29 cellular contexts compared by ENCODE assay signal in the genomic region with DNA sequence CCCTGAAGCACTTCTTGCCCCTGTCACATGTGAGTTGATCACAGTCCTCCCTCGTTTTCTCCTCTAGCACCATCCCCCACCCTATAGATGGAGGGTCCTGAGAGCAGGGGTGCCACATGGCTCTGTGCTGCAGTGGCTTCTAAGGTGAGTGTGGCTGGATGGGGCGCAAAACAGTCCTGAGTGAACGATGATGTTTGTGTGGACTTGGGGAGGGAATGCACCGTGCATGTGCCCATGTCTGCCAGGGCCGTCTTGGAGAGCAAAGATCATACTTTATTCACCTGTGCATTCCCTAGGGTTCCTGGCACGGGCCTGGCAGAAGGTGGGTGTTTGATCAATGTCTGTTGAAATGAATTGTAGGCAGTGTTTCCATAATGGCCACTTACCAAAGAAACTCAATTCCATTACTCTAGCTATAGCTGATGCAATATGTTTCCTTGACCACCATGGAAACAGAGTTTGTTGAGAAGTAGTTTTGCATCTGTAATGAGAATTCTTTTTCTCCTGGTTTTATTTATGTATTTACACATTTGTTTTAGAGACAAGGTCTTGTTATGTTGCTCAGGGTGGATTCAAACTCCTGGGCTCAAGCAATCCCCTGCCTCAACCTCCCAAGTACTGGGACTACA. TPM values are rescaled to one million over a fixed set of nuclear protein-coding genes. Genes with fewer than 3 reads are reported as not detected.
A peak's percentile ranks its signal among the peaks of the same experiment; 100 is the strongest.
DNase-seq lines count a peak whose midpoint lies in the region; ATAC-seq, FAIRE-seq and TF ChIP-seq lines count a peak whose summit lies in the region.
"Had no signal": no experiment of that assay in that cellular context is flagged by ENCODE, and none has a peak within 500 bp of the region (broad histone marks: within the 10 kb centered on the region; RNA-seq: fewer than 3 reads in every experiment).

No MANE protein-coding gene starts in this region.

- CTCF ChIA-PET in GM12878 (lab: Yijun Ruan, JAX): interaction anchor here (1.3 kb wide), 2 partner anchors 78 to 101 kb away, joined by 3 read pairs; no protein-coding TSS in a partner anchor
- CTCF ChIA-PET in activated CD4-positive, alpha-beta memory T cell treated with anti-CD3 and anti-CD28 coated beads, Interleukin-2, amount 10 ng/mL, durations not matched to agents 7 days and 5 days (lab: Charles Lee): no interaction called here

- intact Hi-C loops in heart right ventricle (cut with DNase I) (no loop called here), Right ventricle myocardium inferior (cut with DNase I) (no loop called here), GM12878 (cut with micrococcal nuclease; ENCODE audit: unreplicated experiment) (loop anchor here (10.0 kb wide), 1 partner anchor 324 kb away; a partner anchor contains a TSS), right cardiac atrium (cut with DNase I) (no loop called here)

- no peak overlapping the region for H2AFZ ChIP-seq in GM12878 (ENCODE audit: control insufficient read depth, low read depth, low read length)

- peaks cover 44 to 68% of the 10 kb centered on the region in 2 donors for H3K4me1 Mint-ChIP-seq in stimulated activated naive B cell treated with anti-CD40 and anti-IgM and Interleukin-4, amounts not matched to agents 10 μg/mL and 1 μg/mL and 100 μg/mL, for 72 hours
- H3K4me1 Mint-ChIP-seq in activated CD4-positive, alpha-beta memory T cell treated with anti-CD3 and anti-CD28 coated beads, Interleukin-2, amount 10 ng/mL, durations not matched to agents 7 days and 5 days: peaks cover 3% of the 10 kb centered on the region

- H3K79me2 ChIP-seq in GM12878 (ENCODE audit: control insufficient read depth, insufficient read depth, low read length): peaks cover 85% of the 10 kb centered on the region

- in situ Hi-C loops in GM12878 (cut with MboI): no loop called here

- TF ChIP-seq CTCF in heart right ventricle (IDR thresholded peaks at IDR 0.05): no peak
- no peak for TF ChIP-seq CTCF in GM12878 (IDR thresholded peaks at IDR 0.05 in 2 of 3, conservative IDR thresholded peaks at IDR 0.05 in 1 of 3; ENCODE audit: control insufficient read depth in 2 of 3, extremely low read depth in 1 of 3, insufficient read depth in 1 of 3, low read depth in 3 of 3, low read length in 3 of 3)

- FAIRE-seq in GM12878 (lab: Jason Lieb, UNC): no peak
- FAIRE-seq: H54, RCC 7860, TTC549 had no signal

- no peaks in the 10 kb centered on the region for H3K27me3 Mint-ChIP-seq in stimulated activated naive B cell treated with anti-CD40 and anti-IgM and Interleukin-4, amounts not matched to agents 10 μg/mL and 1 μg/mL and 100 μg/mL, for 72 hours
- peaks cover 28% of the 10 kb centered on the region for H3K27me3 Mint-ChIP-seq in activated CD4-positive, alpha-beta memory T cell treated with anti-CD3 and anti-CD28 coated beads, Interleukin-2, amount 10 ng/mL, durations not matched to agents 7 days and 5 days
- H3K27me3 Mint-ChIP-seq: memory B cell had no signal

- peak overlapping the region; percentile 71 for H3K4me2 ChIP-seq in GM12878 (ENCODE audit: control insufficient read depth, insufficient read depth)

- WGBS in heart right ventricle, 2 donors: 93% methylated on average over 6 of the region's 6 CpGs
- 89% methylated on average over 6 of the region's 6 CpGs for WGBS in GM12878 (ENCODE audit: insufficient coverage, insufficient replicate concordance, low lambda C conversion rate, missing lambda C conversion rate)
- 90% methylated on average over 6 of the region's 6 CpGs for WGBS in right cardiac atrium

- H4K20me1 ChIP-seq in GM12878 (ENCODE audit: control insufficient read depth, insufficient read depth): no peaks in the 10 kb centered on the region

- TF ChIP-seq RAD21 in GM12878 (IDR thresholded peaks at IDR 0.05; ENCODE audit: insufficient read depth, low read depth, low read length): no peak

- H3K4me3 ChIP-seq in heart right ventricle: no peak overlapping the region
- peak overlapping the region; percentile 44; the same call in 1 of the 2 replicates for H3K4me3 ChIP-seq in GM12878
- no peak overlapping the region for H3K4me3 ChIP-seq in right cardiac atrium (ENCODE audit: low read length)
- H3K4me3 ChIP-seq: coronary artery, esophagus squamous epithelium, SJSA1, testis had no signal

- TF ChIP-seq EP300 in GM12878 (IDR thresholded peaks at IDR 0.05; ENCODE audit: borderline replicate concordance in 1 of 2, control insufficient read depth in 1 of 2, low read depth in 2 of 2, low read length in 2 of 2): no peak

- H3K27me3 ChIP-seq in heart right ventricle: no peaks in the 10 kb centered on the region
- H3K27me3 ChIP-seq in GM12878 (replicated peaks in 1 of 2; ENCODE audit: control insufficient read depth in 2 of 2, insufficient read depth in 2 of 2, low read length in 1 of 2): no peaks in the 10 kb centered on the region
- H3K27me3 ChIP-seq in right cardiac atrium (ENCODE audit: control insufficient read depth, insufficient read depth): no peaks in the 10 kb centered on the region
- H3K27me3 ChIP-seq: BE2C, brain microvascular endothelial cell, esophagus squamous epithelium, SJSA1, testis had no signal

- peaks cover 27 to 52% of the 10 kb centered on the region in 2 donors for H3K36me3 Mint-ChIP-seq in stimulated activated naive B cell treated with anti-CD40 and anti-IgM and Interleukin-4, amounts not matched to agents 10 μg/mL and 1 μg/mL and 100 μg/mL, for 72 hours
- H3K36me3 Mint-ChIP-seq in activated CD4-positive, alpha-beta memory T cell treated with anti-CD3 and anti-CD28 coated beads, Interleukin-2, amount 10 ng/mL, durations not matched to agents 7 days and 5 days (ENCODE audit: low read depth): no peaks in the 10 kb centered on the region
- H3K36me3 Mint-ChIP-seq: memory B cell had no signal

- no peaks in the 10 kb centered on the region for H3K9me3 Mint-ChIP-seq in stimulated activated naive B cell treated with anti-CD40 and anti-IgM and Interleukin-4, amounts not matched to agents 10 μg/mL and 1 μg/mL and 100 μg/mL, for 72 hours
- H3K9me3 Mint-ChIP-seq in activated CD4-positive, alpha-beta memory T cell treated with anti-CD3 and anti-CD28 coated beads, Interleukin-2, amount 10 ng/mL, durations not matched to agents 7 days and 5 days: no peaks in the 10 kb centered on the region
- H3K9me3 Mint-ChIP-seq: memory B cell had no signal

- RAD21 ChIA-PET in GM12878 (lab: Charles Lee; ENCODE audit: unreplicated experiment): no interaction called here

- DNase-seq in heart right ventricle (no peak), Right ventricle myocardium inferior (ENCODE audit: missing footprints) (no peak), GM12878 (ENCODE audit: low read depth, low spot score) (no peak), right cardiac atrium (peak in 2 of 3 donors; percentile 2 to 5), hypothalamus (lab: John Stamatoyannopoulos, UW) (no peak)
- DNase-seq in stimulated activated naive B cell treated with anti-CD40 and anti-IgM and Interleukin-4, amounts not matched to agents 10 μg/mL and 1 μg/mL and 100 μg/mL, for 72 hours: no peak
- DNase-seq in activated CD4-positive, alpha-beta memory T cell treated with anti-CD3 and anti-CD28 coated beads, Interleukin-2, amount 10 ng/mL, durations not matched to agents 7 days and 5 days: no peak
- DNase-seq: activated CD4-positive, CD25-positive, alpha-beta regulatory T cell treated with anti-CD3 and anti-CD28 coated beads, Interleukin-2, amount 50 U/mL, for 72 hours; activated T-cell treated with anti-CD3 and anti-CD28 coated beads, Interleukin-2, amount 50 U/mL, for 1 hour; BE2C; brain microvascular endothelial cell; Caco-2; DND-41; esophagus squamous epithelium; NCI-H1417 treated with DMSO at 0.1 percent for 48 hours; NCI-H510A; NK-92 treated with Interleukin-12 subunit alpha and Interleukin-12 subunit beta, amount 100 ng/mL, for 24 hours; nucleus accumbens; stimulated activated CD4-positive, alpha-beta T cell treated with anti-CD3 and anti-CD28 coated beads, Interleukin-4, amount 100 ng/mL, for 1 hour; stimulated activated naive CD4-positive, alpha-beta T cell; T-helper 1 cell; testis had no signal

- SMC1A ChIA-PET in GM12878 (lab: Charles Lee; ENCODE audit: uncharacterized antibody, unreplicated experiment): interaction anchor here (0.9 to 1.8 kb wide), 2 partner anchors 14 to 46 kb away, joined by 3 read pairs; no protein-coding TSS in a partner anchor

- TF ChIP-seq POLR2A in GM12878 (IDR thresholded peaks at IDR 0.05; ENCODE audit: low read depth, low read length): no peak

- H3K9me3 ChIP-seq in heart right ventricle (no peaks in the 10 kb centered on the region), GM12878 (replicated peaks; ENCODE audit: control insufficient read depth, insufficient read depth, low read length) (no peaks in the 10 kb centered on the region), right cardiac atrium (ENCODE audit: control insufficient read depth, low read length) (no peaks in the 10 kb centered on the region)
- H3K9me3 ChIP-seq: BE2C, Caco-2, esophagus squamous epithelium, SJSA1, testis had no signal

- ATAC-seq in heart right ventricle (no peak), Right ventricle myocardium inferior (no peak), GM12878 (no peak), right cardiac atrium (no peak), GM21447 (IDR thresholded peaks at IDR 0.05; ENCODE audit: unreplicated experiment) (no peak)
- ATAC-seq in stimulated activated naive B cell treated with anti-CD40 and anti-IgM and Interleukin-4, amounts not matched to agents 10 μg/mL and 1 μg/mL and 100 μg/mL, for 72 hours (replicated peaks): no peak

- peak overlapping the region; percentile 34 for H3K27ac Mint-ChIP-seq in stimulated activated naive B cell treated with anti-CD40 and anti-IgM and Interleukin-4, amounts not matched to agents 10 μg/mL and 1 μg/mL and 100 μg/mL, for 72 hours
- no peak overlapping the region for H3K27ac Mint-ChIP-seq in activated CD4-positive, alpha-beta memory T cell treated with anti-CD3 and anti-CD28 coated beads, Interleukin-2, amount 10 ng/mL, durations not matched to agents 7 days and 5 days
- H3K27ac Mint-ChIP-seq: memory B cell had no signal

- POLR2A ChIA-PET in GM12878 (lab: Charles Lee): interaction anchor here (0.9 to 1.1 kb wide), 2 partner anchors 20 to 31 kb away, joined by 3 to 4 read pairs; no protein-coding TSS in a partner anchor
- POLR2A ChIA-PET in activated CD4-positive, alpha-beta memory T cell treated with anti-CD3 and anti-CD28 coated beads, Interleukin-2, amount 10 ng/mL, durations not matched to agents 7 days and 5 days (lab: Charles Lee): no interaction called here

- peaks cover 23 to 95% (median 72%) of the 10 kb centered on the region in 9 donors for H3K4me1 ChIP-seq in heart right ventricle
- peaks cover 23% of the 10 kb centered on the region for H3K4me1 ChIP-seq in GM12878 (ENCODE audit: control insufficient read depth, insufficient read depth, low read length)
- H3K4me1 ChIP-seq in right cardiac atrium (ENCODE audit: control insufficient read depth, insufficient read depth, low read length): peaks cover 23% of the 10 kb centered on the region
- H3K4me1 ChIP-seq: Caco-2 had no signal

- H3K9ac ChIP-seq in GM12878 (ENCODE audit: control insufficient read depth, insufficient read depth, low read length): peak overlapping the region; percentile 15

- H3K36me3 ChIP-seq in heart right ventricle: peaks cover 0 to 22% (median 0%) of the 10 kb centered on the region in 9 donors
- peaks cover 7% of the 10 kb centered on the region in 2 experiments for H3K36me3 ChIP-seq in GM12878 (ENCODE audit: control insufficient read depth in 2 of 2, insufficient read depth in 2 of 2, low read length in 1 of 2)
- H3K36me3 ChIP-seq: BE2C, brain microvascular endothelial cell had no signal

- peak overlapping the region in 6 of 10 donors; percentile 20 to 94 (median 63) for H3K27ac ChIP-seq in heart right ventricle
- H3K27ac ChIP-seq in GM12878 (ENCODE audit: control insufficient read depth, insufficient read depth): 0 out of 2 replicates have a peak overlapping the region, but pooled peaks have one; percentile 29
- H3K27ac ChIP-seq in right cardiac atrium (ENCODE audit: low read length): peak overlapping the region; percentile 91
- H3K27ac ChIP-seq: brain microvascular endothelial cell, esophagus squamous epithelium, SJSA1, testis had no signal

- no peak overlapping the region for H3K4me3 Mint-ChIP-seq in stimulated activated naive B cell treated with anti-CD40 and anti-IgM and Interleukin-4, amounts not matched to agents 10 μg/mL and 1 μg/mL and 100 μg/mL, for 72 hours
- H3K4me3 Mint-ChIP-seq in activated CD4-positive, alpha-beta memory T cell treated with anti-CD3 and anti-CD28 coated beads, Interleukin-2, amount 10 ng/mL, durations not matched to agents 7 days and 5 days: no peak overlapping the region
- H3K4me3 Mint-ChIP-seq: memory B cell had no signal

- BruUV-seq in GM12878 (replicated peaks; lab: Mats Ljungman, UMichigan): no TSS peak

RNA-seq across cellular contexts. Expression of a gene that starts 58.0 kb away (rescaled TPM):
- total RNA-seq in heart right ventricle (10 to 100 TPM; 19.6 to 47.9 (median 23.9) TPM), Right ventricle myocardium inferior (31.7 TPM), GM12878 (2014; rRNA removed) (5.7 and 7.1 TPM in 2 replicates), GM12878 (2014; rRNA removed; fragmentation: Illumina TruSeq; extraction: Trizol) (1.9 and 2.1 TPM in 2 replicates), GM12878 (2021) (10.1 and 10.6 TPM in 2 replicates), right cardiac atrium (10 to 100 TPM; 20.2 to 47.1 (median 34.1) TPM)
- polyA plus RNA-seq in heart right ventricle (10 to 100 TPM; 36.0 to 56.3 TPM), GM12878 (2011; rRNA removed) (4.1 and 7.2 TPM in 2 replicates), GM12878 (2014; fragmentation: Illumina TruSeq; extraction: Trizol) (1.0 and 2.4 TPM in 2 replicates), GM12878 (2014; fragmentation: Nextera tagmentation; extraction: Ambion mirVana) (under 1 TPM; 0.11 to 0.31 TPM), GM12878 (2014; rRNA removed) (10.2 and 12.9 TPM in 2 replicates), GM12878 (2016; fragmentation: Nextera tagmentation; extraction: Ambion mirVana) (1 to 10 TPM; 7.7 to 9.2 TPM), right cardiac atrium (38.2 TPM)
- 15.1 and 16.1 TPM in 2 replicates for total RNA-seq in GM12878 (2013; cell fraction: nucleolus; rRNA removed)
- 5.6 TPM for polyA plus RNA-seq in GM12878 (2011; ENCODE audit: low read depth)
- 8.9 and 12.4 TPM in 2 replicates for polyA plus RNA-seq in GM12878 (2011; cell fraction: cytosol; rRNA removed)
- polyA plus RNA-seq in GM12878 (2011; cell fraction: nucleus; rRNA removed): 53.7 and 56.1 TPM in 2 replicates
- 13.6 and 13.8 TPM in 2 replicates for polyA plus RNA-seq in GM12878 (2012)
- polyA minus RNA-seq in GM12878 (2011; rRNA and poly(A)+ RNA removed): 6.8 and 8.2 TPM in 2 replicates
- polyA minus RNA-seq in GM12878 (2011; cell fraction: cytosol; rRNA and poly(A)+ RNA removed): 1.9 and 5.0 TPM in 2 replicates
- 9.6 and 12.6 TPM in 2 replicates for polyA minus RNA-seq in GM12878 (2011; cell fraction: nucleus; rRNA and poly(A)+ RNA removed)
- 10 to 100 TPM; 34.3 to 38.8 TPM for total RNA-seq in activated CD4-positive, alpha-beta memory T cell treated with anti-CD3 and anti-CD28 coated beads, Interleukin-2, amount 10 ng/mL, durations not matched to agents 7 days and 5 days

Comparison
In these comparisons a context has a peak if more than half of its experiments do, and no peak if none do; other contexts are left out.
1. DNase-seq: peak in right cardiac atrium (2 of 3); none in heart right ventricle (0 of 2), Right ventricle myocardium inferior (single experiment), GM12878 (single experiment), stimulated activated naive B cell treated with anti-CD40 and anti-IgM and Interleukin-4, amounts not matched to agents 10 μg/mL and 1 μg/mL and 100 μg/mL, for 72 hours (single experiment), activated CD4-positive, alpha-beta memory T cell treated with anti-CD3 and anti-CD28 coated beads, Interleukin-2, amount 10 ng/mL, durations not matched to agents 7 days and 5 days (single experiment) and hypothalamus (0 of 51).
2. H3K27ac ChIP-seq: peak in every context shown above with its lines; median percentile 91 in right cardiac atrium; 63 in heart right ventricle; 29 in GM12878.